7 cellular contexts compared by ENCODE assay signal in genomic region chr1:234801147-234801546, GRCh38.
A peak's percentile ranks its signal among the peaks of the same experiment; 100 is the strongest.
DNase-seq lines count a peak whose midpoint lies in the region; ATAC-seq and TF ChIP-seq lines count a peak whose summit lies in the region.
"Not testable (repeated sequence)": the region's sequence is repeated elsewhere in the genome, so short reads cannot be mapped to it uniquely, and the experiment has no call there.

No MANE protein-coding gene starts in this region.

- BruUV-seq in PC-9 (replicated peaks; lab: Mats Ljungman, UMichigan) = not testable (repeated sequence)

- not testable (repeated sequence) for H3K36me3 ChIP-seq in PC-9 (ENCODE audit: low read depth); body of pancreas (replicated peaks in 1 of 2; ENCODE audit: insufficient read depth in 1 of 2, low read depth in 2 of 2); gastroesophageal sphincter; hepatocyte (replicated peaks; ENCODE audit: insufficient read depth, low read depth); lower lobe of right lung; gastrocnemius medialis

- not testable (repeated sequence) for H3K79me2 ChIP-seq in PC-9 (ENCODE audit: low read depth); hepatocyte

- TF ChIP-seq CTCF in PC-9 (conservative IDR thresholded peaks at IDR 0.05); body of pancreas (IDR thresholded peaks at IDR 0.05); gastroesophageal sphincter (IDR thresholded peaks at IDR 0.05); hepatocyte (IDR thresholded peaks at IDR 0.05; ENCODE audit: poor library complexity); lower lobe of right lung (IDR thresholded peaks at IDR 0.05); omental fat pad (IDR thresholded peaks at IDR 0.05); gastrocnemius medialis (IDR thresholded peaks at IDR 0.05 in 4 of 5, conservative IDR thresholded peaks at IDR 0.05 in 1 of 5): not testable (repeated sequence)

- H2AFZ ChIP-seq in PC-9, hepatocyte: not testable (repeated sequence)

- not testable (repeated sequence) for H3K27me3 ChIP-seq in PC-9 (ENCODE audit: insufficient read depth, low read depth); body of pancreas; gastroesophageal sphincter; hepatocyte; lower lobe of right lung (ENCODE audit: low read depth); gastrocnemius medialis

- H3K4me3 ChIP-seq in PC-9, body of pancreas, gastroesophageal sphincter, hepatocyte, lower lobe of right lung, gastrocnemius medialis: not testable (repeated sequence)

- TF ChIP-seq POLR2A in body of pancreas (IDR thresholded peaks at IDR 0.05); gastroesophageal sphincter (IDR thresholded peaks at IDR 0.05); gastrocnemius medialis (IDR thresholded peaks at IDR 0.05): not testable (repeated sequence)

- in situ Hi-C loops in gastrocnemius medialis (cut with MboI; ENCODE audit: low sequenced_read_pairs in 4 of 4) = not testable (repeated sequence)

- POLR2A ChIA-PET in PC-9 (lab: Charles Lee; ENCODE audit: unreplicated experiment) = not testable (repeated sequence)

- CTCF ChIA-PET in PC-9 (lab: Charles Lee) = not testable (repeated sequence)

- ATAC-seq in body of pancreas = peak; percentile 88
- ATAC-seq in gastroesophageal sphincter = peak; percentile 39
- peak; percentile 87 to 94 for ATAC-seq in lower lobe of right lung
- ATAC-seq in omental fat pad (ENCODE audit: low FRiP score) = peak; percentile 72
- peak; percentile 51 to 85 for ATAC-seq in gastrocnemius medialis

- peak overlapping the region; percentile 49 for H3K4me2 ChIP-seq in PC-9
- not testable (repeated sequence) for H3K4me2 ChIP-seq in hepatocyte

- H3K27ac ChIP-seq in PC-9 (peak overlapping the region; percentile 68), body of pancreas (peak overlapping the region in 2 of 4 donors; percentile 50 to 63), gastroesophageal sphincter (peak overlapping the region in 1 of 4 donors; percentile 37), hepatocyte (peak overlapping the region; percentile 83)
- H3K27ac ChIP-seq in lower lobe of right lung, gastrocnemius medialis: not testable (repeated sequence)

- not testable (repeated sequence) for H4K20me1 ChIP-seq in PC-9 (ENCODE audit: insufficient read depth); hepatocyte (ENCODE audit: insufficient read depth, poor library complexity, severe bottlenecking)

- not testable (repeated sequence) for H3K9me2 ChIP-seq in PC-9 (ENCODE audit: insufficient read depth); hepatocyte (replicated peaks; ENCODE audit: insufficient read depth)

- not testable (repeated sequence) for DNase-seq in PC-9; body of pancreas; hepatocyte (ENCODE audit: low spot score); lower lobe of right lung; omental fat pad (ENCODE audit: low spot score); gastrocnemius medialis

- H3K4me1 ChIP-seq in PC-9 (replicated peaks; ENCODE audit: insufficient read depth) = peaks cover 19% of the 10 kb centered on the region
- H3K4me1 ChIP-seq in body of pancreas; gastroesophageal sphincter; hepatocyte (ENCODE audit: insufficient read depth); lower lobe of right lung; gastrocnemius medialis: not testable (repeated sequence)

- no CpG with 5 or more reads among the region's 2 CpGs for WGBS in body of pancreas, 2 donors
- no CpG with 5 or more reads among the region's 2 CpGs for WGBS in gastroesophageal sphincter (ENCODE audit: low coverage in 1 of 2), 2 donors
- WGBS in hepatocyte (ENCODE audit: low lambda C conversion rate, missing lambda C conversion rate) = no CpG with 5 or more reads among the region's 2 CpGs

- intact Hi-C loops in PC-9 (cut with micrococcal nuclease; ENCODE audit: unreplicated experiment); body of pancreas (cut with DNase I); lower lobe of right lung (cut with DNase I); gastrocnemius medialis (cut with DNase I; ENCODE audit: low total_unique reads): not testable (repeated sequence)

- H3F3A ChIP-seq in PC-9 (ENCODE audit: insufficient read depth, low read depth) = not testable (repeated sequence)

- H3K9me3 ChIP-seq in PC-9 (ENCODE audit: insufficient read depth, low read depth); body of pancreas; gastroesophageal sphincter; hepatocyte (ENCODE audit: low read depth); lower lobe of right lung; gastrocnemius medialis: not testable (repeated sequence)

- TF ChIP-seq EP300 in gastroesophageal sphincter (IDR thresholded peaks at IDR 0.05) = not testable (repeated sequence)

Comparison
In these comparisons a context has a peak if more than half of its experiments do, and no peak if none do; other contexts are left out.
1. ATAC-seq: peak in every context shown above with its lines; median percentile 90 in lower lobe of right lung; 88 in body of pancreas; 72 in omental fat pad; 68 in gastrocnemius medialis; 39 in gastroesophageal sphincter.